In the genomic region with DNA sequence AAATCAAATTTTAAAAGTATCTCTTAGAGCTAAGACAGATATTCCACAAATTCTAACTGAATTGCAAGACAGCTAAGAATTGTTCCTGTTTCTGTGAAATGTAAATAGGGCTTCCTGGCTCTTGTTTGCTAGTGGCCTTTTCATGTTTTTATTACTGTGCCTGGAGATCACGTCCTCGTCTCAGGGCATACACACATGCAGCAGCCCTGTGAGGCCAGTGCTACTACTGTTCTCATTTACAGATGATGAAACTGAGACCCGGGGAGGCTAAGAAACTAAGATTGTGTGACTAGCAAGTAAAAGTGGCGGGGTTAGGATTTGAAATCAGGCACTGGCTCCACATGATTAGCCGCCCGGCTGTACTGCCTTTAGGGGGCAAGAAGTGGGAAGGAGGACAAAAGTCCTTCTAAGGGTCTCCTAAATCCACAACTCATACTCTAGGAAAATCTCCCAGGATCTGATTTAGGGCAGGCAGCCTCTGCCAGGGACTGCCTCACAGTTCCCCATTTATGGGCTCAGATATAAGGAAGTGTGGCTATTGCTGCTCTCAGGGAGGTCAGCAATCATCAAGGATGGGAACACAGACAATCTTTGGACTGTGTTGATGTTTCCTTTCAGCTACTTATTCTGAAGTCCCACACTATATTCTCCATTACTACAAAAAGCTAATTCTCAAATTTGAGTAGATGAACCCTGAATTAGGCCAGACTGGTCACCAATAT, we compare ENCODE assay signal across 24 cellular contexts.
DNase-seq lines count a peak whose midpoint lies in the region; TF ChIP-seq lines count a peak whose summit lies in the region.
"Had no signal": no experiment of that assay in that cellular context is flagged by ENCODE, and none has a peak within 500 bp of the region (broad histone marks: within the 10 kb centered on the region; RNA-seq: fewer than 3 reads in every experiment).

No MANE protein-coding gene starts in this region.

- no peak overlapping the region for H3K4me2 ChIP-seq in MM.1S (ENCODE audit: low read depth, low read length)

- H3K4me1 ChIP-seq in mucosa of rectum (ENCODE audit: control insufficient read depth in 2 of 2, insufficient read depth in 2 of 2, low read length in 2 of 2) (peaks cover 0 to 23% of the 10 kb centered on the region in 2 donors), MM.1S (ENCODE audit: low read length) (no peaks in the 10 kb centered on the region)
- H3K4me1 ChIP-seq: breast epithelium, HAP-1, left ventricle myocardium inferior, thyroid gland had no signal

- no peaks in the 10 kb centered on the region for H3K79me2 ChIP-seq in MM.1S (ENCODE audit: low read length)

- peak overlapping the region; percentile 75 for H3K27ac ChIP-seq in cingulate gyrus (ENCODE audit: low read depth, low read length)
- peak overlapping the region; percentile 19 to 45 for H3K27ac ChIP-seq in mucosa of rectum (ENCODE audit: low read depth in 2 of 2, low read length in 2 of 2)
- peak overlapping the region; percentile 90 for H3K27ac ChIP-seq in substantia nigra (ENCODE audit: low read depth, low read length, poor library complexity, severe bottlenecking)
- H3K27ac ChIP-seq in MM.1S (ENCODE audit: low read length) = no peak overlapping the region
- H3K27ac ChIP-seq: breast epithelium, left ventricle myocardium inferior, thyroid gland had no signal

- H2AFZ ChIP-seq in MM.1S (ENCODE audit: low read length) = no peak overlapping the region

- DNase-seq in HuH-7 (ENCODE audit: low spot score) = peak; percentile 50
- DNase-seq in substantia nigra (lab: John Stamatoyannopoulos, UW) = no peak
- no peak for DNase-seq in MM.1S
- no peak for DNase-seq in NCI-H82 (lab: John Stamatoyannopoulos, UW)
- DNase-seq in GM13976 (ENCODE audit: low spot score) = no peak
- DNase-seq in HPDE6-E6E7 (ENCODE audit: extremely low spot score) = no peak
- DNase-seq: activated CD4-positive, alpha-beta T cell treated with anti-CD3 and anti-CD28 coated beads, Interleukin-2, amount 10 ng/mL, durations not matched to agents 24 days and 14 days; activated effector memory CD4-positive, alpha-beta T cell treated with Interleukin-2 at 50 U/mL for 16 hours; activated T-cell treated with anti-CD3 and anti-CD28 coated beads, Interleukin-2, amount 50 U/mL, for 1 hour; amygdala; CD4-positive, alpha-beta memory T cell; DMS53; effector CD8-positive, alpha-beta T cell; Kasumi-1; left ventricle myocardium inferior; natural killer cell; NCI-H187 treated with DMSO at 0.1 percent for 48 hours; NCI-H2171 treated with DMSO at 0.1 percent for 48 hours; stimulated activated CD4-positive, alpha-beta T cell treated with anti-CD3 and anti-CD28 coated beads, Interleukin-4, amount 100 ng/mL, for 4 hours; thyroid gland had no signal

- H3K4me3 ChIP-seq in mucosa of rectum (ENCODE audit: low read length in 2 of 2) = no peak overlapping the region
- H3K4me3 ChIP-seq in MM.1S (ENCODE audit: low read length) = no peak overlapping the region
- H3K4me3 ChIP-seq: breast epithelium, HAP-1, left ventricle myocardium inferior, thyroid gland had no signal

- H3K9ac ChIP-seq in mucosa of rectum (ENCODE audit: low read depth in 1 of 2, low read length in 2 of 2) = no peak overlapping the region
- no peak overlapping the region for H3K9ac ChIP-seq in MM.1S (ENCODE audit: low read length)

- in situ Hi-C loops in GM13976 (cut with MboI; ENCODE audit: low sequenced_read_pairs, unreplicated experiment) = no loop called here

- H3K27me3 ChIP-seq in mucosa of rectum (ENCODE audit: control insufficient read depth in 2 of 2, insufficient read depth in 2 of 2, low read length in 2 of 2) (peaks cover 2 to 9% of the 10 kb centered on the region in 2 donors), MM.1S (replicated peaks; ENCODE audit: insufficient read depth, low read length) (no peaks in the 10 kb centered on the region)
- H3K27me3 ChIP-seq: thyroid gland had no signal

- no peaks in the 10 kb centered on the region for H3K9me2 ChIP-seq in MM.1S (replicated peaks; ENCODE audit: insufficient read depth, low read length)

- H3K36me3 ChIP-seq in mucosa of rectum (ENCODE audit: control insufficient read depth in 2 of 2, insufficient read depth in 2 of 2, low read length in 2 of 2) (no peaks in the 10 kb centered on the region), MM.1S (replicated peaks; ENCODE audit: insufficient read depth, low read length) (no peaks in the 10 kb centered on the region)
- H3K36me3 ChIP-seq: breast epithelium, HAP-1, left ventricle myocardium inferior, thyroid gland had no signal

- no peak for TF ChIP-seq CTCF in MM.1S (IDR thresholded peaks at IDR 0.05; ENCODE audit: low read length)
- no peak for TF ChIP-seq CTCF in GM13976 (IDR thresholded peaks at IDR 0.05; ENCODE audit: borderline replicate concordance, control extremely low read depth, extremely low read depth, insufficient read depth, missing control alignments)

- no peaks in the 10 kb centered on the region for H4K20me1 ChIP-seq in MM.1S (ENCODE audit: insufficient read depth, low read length)

- H3F3A ChIP-seq in MM.1S (ENCODE audit: insufficient read depth, low read length) = no peaks in the 10 kb centered on the region

- H3K9me3 ChIP-seq in mucosa of rectum (ENCODE audit: control insufficient read depth in 2 of 2, low read length in 2 of 2) (no peaks in the 10 kb centered on the region), MM.1S (replicated peaks; ENCODE audit: insufficient read depth, low read length) (no peaks in the 10 kb centered on the region)
- H3K9me3 ChIP-seq: breast epithelium, HAP-1, left ventricle myocardium inferior, thyroid gland had no signal
